ENCODE assay signal across 22 cellular contexts in the genomic region with DNA sequence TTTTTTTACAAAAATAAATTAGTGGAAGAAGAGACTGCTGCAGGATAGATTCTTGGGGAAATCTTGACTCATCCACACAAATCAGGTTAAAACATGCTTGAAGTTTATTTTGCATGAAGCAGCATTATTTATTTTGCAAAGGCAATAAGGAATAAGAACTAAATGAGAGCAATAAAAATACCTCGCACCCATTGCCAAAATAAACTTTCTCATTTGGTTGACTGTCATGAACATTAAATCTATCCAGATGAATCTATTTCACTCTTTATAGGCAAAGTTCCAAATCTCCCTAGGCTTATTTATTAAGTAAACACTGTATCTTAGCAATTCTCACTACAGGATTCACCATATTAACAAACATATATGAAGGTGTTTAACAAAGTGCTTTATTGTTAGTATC. TPM values are rescaled to one million over a fixed set of nuclear protein-coding genes. Genes with fewer than 3 reads are reported as not detected.
A peak's percentile ranks its signal among the peaks of the same experiment; 100 is the strongest.
DNase-seq lines count a peak whose midpoint lies in the region; ATAC-seq and TF ChIP-seq lines count a peak whose summit lies in the region.
"Had no signal": no experiment of that assay in that cellular context is flagged by ENCODE, and none has a peak within 500 bp of the region (broad histone marks: within the 10 kb centered on the region; RNA-seq: fewer than 3 reads in every experiment).

No MANE protein-coding gene starts in this region.

- POLR2A ChIA-PET in Caco-2 (lab: Charles Lee): no interaction called here

- no peaks in the 10 kb centered on the region for H3K79me2 ChIP-seq in mammary epithelial cell (ENCODE audit: insufficient read depth, low read length)

- in situ Hi-C loops in mammary epithelial cell (cut with MboI; ENCODE audit: low sequenced_read_pairs in 2 of 2): no loop called here

- no peaks in the 10 kb centered on the region for H3K27me3 Mint-ChIP-seq in Caco-2 (ENCODE audit: insufficient read depth, unreplicated experiment)
- H3K27me3 Mint-ChIP-seq: CD4-positive, alpha-beta T cell had no signal

- H2AFZ ChIP-seq in mammary epithelial cell (ENCODE audit: low read depth, low read length): peak overlapping the region; percentile 43

- H3K27me3 ChIP-seq in mammary epithelial cell (ENCODE audit: insufficient read depth, low read length) (no peaks in the 10 kb centered on the region), Caco-2 (replicated peaks; ENCODE audit: control insufficient read depth, insufficient read depth, low read length) (no peaks in the 10 kb centered on the region)
- H3K27me3 ChIP-seq: testis had no signal

- no peak overlapping the region for H3K27ac Mint-ChIP-seq in Caco-2 (ENCODE audit: unreplicated experiment)
- H3K27ac Mint-ChIP-seq: CD4-positive, alpha-beta T cell; stimulated activated naive B cell treated with anti-CD40 and anti-IgM and Interleukin-4, amounts not matched to agents 10 μg/mL and 1 μg/mL and 100 μg/mL, for 72 hours; WTC11 had no signal

- H3K9me3 ChIP-seq in mammary epithelial cell (replicated peaks; ENCODE audit: insufficient read depth, low read length) (peaks cover 5% of the 10 kb centered on the region), Caco-2 (no peaks in the 10 kb centered on the region)
- H3K9me3 ChIP-seq: testis had no signal

- intact Hi-C loops in mammary epithelial cell (cut with micrococcal nuclease): no loop called here
- intact Hi-C loops in left colon (cut with DNase I, micrococcal nuclease): no loop called here
- intact Hi-C loops in Caco-2 (cut with micrococcal nuclease; ENCODE audit: unreplicated experiment): no loop called here

- H3K4me3 ChIP-seq in mammary epithelial cell (replicated peaks in 1 of 3; ENCODE audit: insufficient read depth in 1 of 3, low read depth in 2 of 3, low read length in 3 of 3): no peak overlapping the region
- H3K4me3 ChIP-seq in Caco-2 (ENCODE audit: low read depth, low read length): no peak overlapping the region
- H3K4me3 ChIP-seq: HAP-1, testis had no signal

- H3K4me3 Mint-ChIP-seq in Caco-2 (ENCODE audit: unreplicated experiment): no peak overlapping the region
- H3K4me3 Mint-ChIP-seq: CD4-positive, alpha-beta T cell; stimulated activated naive B cell treated with anti-CD40 and anti-IgM and Interleukin-4, amounts not matched to agents 10 μg/mL and 1 μg/mL and 100 μg/mL, for 72 hours; WTC11 had no signal

- H3K9ac ChIP-seq in mammary epithelial cell (ENCODE audit: insufficient read depth, low read length): no peak overlapping the region

- peak; percentile 52 for ATAC-seq in left colon
- ATAC-seq in HG02763 (IDR thresholded peaks at IDR 0.05; ENCODE audit: unreplicated experiment): no peak
- ATAC-seq: stimulated activated naive B cell treated with anti-CD40 and anti-IgM and Interleukin-4, amounts not matched to agents 10 μg/mL and 1 μg/mL and 100 μg/mL, for 72 hours; WTC11 had no signal

- no peak for TF ChIP-seq CTCF in mammary epithelial cell (conservative IDR thresholded peaks at IDR 0.05 in 1 of 2, IDR thresholded peaks at IDR 0.05 in 1 of 2; ENCODE audit: extremely low read depth in 1 of 2, insufficient read depth in 1 of 2, low read depth in 1 of 2, low read length in 2 of 2)
- no peak for TF ChIP-seq CTCF in Caco-2 (IDR thresholded peaks at IDR 0.05; ENCODE audit: insufficient read depth in 1 of 2, low read depth in 1 of 2, low read length in 1 of 2, severe bottlenecking in 1 of 2, unreplicated experiment in 1 of 2)

- H3K36me3 ChIP-seq in mammary epithelial cell (ENCODE audit: insufficient read depth, low read length) (no peaks in the 10 kb centered on the region), Caco-2 (ENCODE audit: control insufficient read depth, insufficient read depth, low read length) (no peaks in the 10 kb centered on the region)
- H3K36me3 ChIP-seq: HAP-1 had no signal

- H3K9me3 Mint-ChIP-seq in Caco-2 (ENCODE audit: unreplicated experiment): peaks cover 21% of the 10 kb centered on the region

- peak; percentile 4 for DNase-seq in DMS79 (lab: John Stamatoyannopoulos, UW)
- peak; percentile 29 for DNase-seq in NCI-H2029 (lab: John Stamatoyannopoulos, UW)
- DNase-seq in mammary epithelial cell: peak; percentile 73
- DNase-seq in left colon: no peak
- DNase-seq in midbrain (lab: John Stamatoyannopoulos, UW): no peak
- DNase-seq in Caco-2: no peak
- DNase-seq in activated CD8-positive, alpha-beta memory T cell treated with anti-CD3 and anti-CD28 coated beads, Interleukin-2, amount 50 U/mL, for 48 hours: no peak
- DNase-seq: activated CD4-positive, alpha-beta T cell treated with anti-CD3 and anti-CD28 coated beads, Interleukin-2, amount 50 U/mL, for 4 hours; activated gamma-delta T cell; CD4-positive, alpha-beta T cell; DMS153; foreskin melanocyte; KBM-7; NCI-H1930; NCI-H510A treated with DMSO at 0.1 percent for 48 hours; small intestine; stimulated activated CD4-positive, alpha-beta T cell treated with anti-CD3 and anti-CD28 coated beads, Interleukin-2, amount 100 ng/mL, for 48 hours; stimulated activated naive B cell treated with anti-CD40 and anti-IgM and Interleukin-4, amounts not matched to agents 10 μg/mL and 1 μg/mL and 100 μg/mL, for 72 hours; testis had no signal

- BruUV-seq in mammary epithelial cell (replicated peaks; lab: Mats Ljungman, UMichigan): no TSS peak
- BruUV-seq in Caco-2 (replicated peaks; lab: Mats Ljungman, UMichigan): no TSS peak

- H3K4me1 ChIP-seq in mammary epithelial cell (ENCODE audit: insufficient read depth, low read length): peaks cover 18% of the 10 kb centered on the region
- H3K4me1 ChIP-seq in Caco-2: no peaks in the 10 kb centered on the region
- H3K4me1 ChIP-seq: HAP-1 had no signal

- H3K4me2 ChIP-seq in mammary epithelial cell (ENCODE audit: insufficient read depth, low read depth, low read length): peak overlapping the region; percentile 35

- no peaks in the 10 kb centered on the region for H3K36me3 Mint-ChIP-seq in Caco-2 (ENCODE audit: insufficient read depth, unreplicated experiment)

- dilution Hi-C loops in mammary epithelial cell (cut with HindIII; ENCODE audit: low sequenced_read_pairs): no loop called here

- no peaks in the 10 kb centered on the region for H3K4me1 Mint-ChIP-seq in Caco-2 (ENCODE audit: low read depth, unreplicated experiment)

- 0% methylated on average over 1 of the region's 1 CpG for WGBS in mammary epithelial cell (ENCODE audit: low coverage, missing lambda C conversion rate)

- peak overlapping the region; percentile 41 for H3K27ac ChIP-seq in mammary epithelial cell (ENCODE audit: insufficient read depth, low read depth, low read length)
- H3K27ac ChIP-seq: testis had no signal

- CTCF ChIA-PET in mammary epithelial cell (lab: Charles Lee; ENCODE audit: low non-redundant PET) (no interaction called here), Caco-2 (lab: Charles Lee) (no interaction called here)

- no peaks in the 10 kb centered on the region for H4K20me1 ChIP-seq in mammary epithelial cell (ENCODE audit: insufficient read depth, low read length)

RNA-seq across cellular contexts. Expression of a gene that starts 58.9 kb away (rescaled TPM):
- total RNA-seq in mammary epithelial cell (under 1 TPM in 1 of 2 donors, not detected in 1; under 0.01 TPM), left colon (1 to 10 TPM in 1 of 2 donors, under 1 TPM in 1; 0.76 to 2.7 TPM), Caco-2 (2022) (0.21 TPM in 1 of 2 replicates, not detected in the other)
- 0.07 TPM for polyA plus RNA-seq in mammary epithelial cell
- not detected for polyA minus RNA-seq in mammary epithelial cell

Comparison
In these comparisons a context has a peak if more than half of its experiments do, and no peak if none do; other contexts are left out.
1. DNase-seq: peak in DMS79 (single experiment), NCI-H2029 (single experiment) and mammary epithelial cell (single experiment); none in left colon (0 of 2), midbrain (single experiment), Caco-2 (0 of 2) and activated CD8-positive, alpha-beta memory T cell treated with anti-CD3 and anti-CD28 coated beads, Interleukin-2, amount 50 U/mL, for 48 hours (single experiment).